1 cellular context compared by ENCODE assay signal in genomic region chr22:17717708-17718107, GRCh38.
TF ChIP-seq lines count a peak whose summit lies in the region.

No MANE protein-coding gene starts in this region.

TF ChIP-seq in GM23338, 12 proteins besides CTCF, POLR2A, EP300 and RAD21 (continued from another document):
- no peak for TF ChIP-seq REST (IDR thresholded peaks at IDR 0.05; ENCODE audit: unreplicated experiment)
- no peak for TF ChIP-seq ZNF114 (CRISPR knock-in tag; IDR thresholded peaks at IDR 0.05)
- no peak for TF ChIP-seq NANOG (IDR thresholded peaks at IDR 0.05; ENCODE audit: borderline replicate concordance)
- no peak for TF ChIP-seq JUNB (IDR thresholded peaks at IDR 0.05; ENCODE audit: unreplicated experiment)
- TF ChIP-seq ZNF462 (CRISPR knock-in tag; IDR thresholded peaks at IDR 0.05) = no peak
- TF ChIP-seq ETS1 (IDR thresholded peaks at IDR 0.05) = no peak
- TF ChIP-seq STAT1 (IDR thresholded peaks at IDR 0.05; ENCODE audit: unreplicated experiment) = no peak
- no peak for TF ChIP-seq CREB1 (CRISPR knock-in tag; IDR thresholded peaks at IDR 0.05; ENCODE audit: low read depth)
- no peak for TF ChIP-seq EZH2phosphoT487 (IDR thresholded peaks at IDR 0.05; ENCODE audit: unreplicated experiment)
- TF ChIP-seq POLR2AphosphoS5 (IDR thresholded peaks at IDR 0.05; ENCODE audit: low read depth) = no peak
- no peak for TF ChIP-seq EZH2 (IDR thresholded peaks at IDR 0.05; ENCODE audit: low read depth, unreplicated experiment)
